Comparison of ENCODE assay signal across 8 cellular contexts in genomic region chr10:132163278-132163765, GRCh38. TPM values are rescaled to one million over a fixed set of nuclear protein-coding genes. Genes with fewer than 3 reads are reported as not detected.
DNase-seq lines count a peak whose midpoint lies in the region; ATAC-seq lines count a peak whose summit lies in the region.

No MANE protein-coding gene starts in this region.

- intact Hi-C loops in activated CD4-positive, alpha-beta T cell treated with anti-CD3 and anti-CD28 coated beads, Interleukin-2, amount 10 ng/mL, durations not matched to agents 24 days and 14 days (cut with micrococcal nuclease): no loop called here
- intact Hi-C loops in aorta (cut with DNase I): no loop called here

- no peak overlapping the region for H3K9ac ChIP-seq in Karpas-422 (ENCODE audit: low read length)
- no peak overlapping the region for H3K9ac ChIP-seq in iPS-20b (ENCODE audit: low read depth, low read length)

- CTCF ChIA-PET in CD8-positive, alpha-beta memory T cell (lab: Charles Lee): no interaction called here

- H3K27ac ChIP-seq in CD8-positive, alpha-beta memory T cell (ENCODE audit: low read depth, low read length): no peak overlapping the region
- H3K27ac ChIP-seq in Karpas-422 (ENCODE audit: low read length) (no peak overlapping the region), iPS-20b (ENCODE audit: low read length) (no peak overlapping the region), aorta (ENCODE audit: low read depth in 1 of 2, low read length in 2 of 2) (no peak overlapping the region)

- H3K9me3 Mint-ChIP-seq in CD8-positive, alpha-beta memory T cell: peaks cover 0 to 19% (median 6%) of the 10 kb centered on the region in 5 donors
- no peaks in the 10 kb centered on the region for H3K9me3 Mint-ChIP-seq in activated CD4-positive, alpha-beta T cell treated with anti-CD3 and anti-CD28 coated beads, Interleukin-2, amount 10 ng/mL, durations not matched to agents 24 days and 14 days

- H3K4me2 ChIP-seq in Karpas-422 (ENCODE audit: low read depth, low read length, poor library complexity, severe bottlenecking): no peak overlapping the region

- POLR2A ChIA-PET in CD8-positive, alpha-beta memory T cell (lab: Charles Lee): no interaction called here

- no peak overlapping the region for H3K4me3 Mint-ChIP-seq in CD8-positive, alpha-beta memory T cell
- no peak overlapping the region for H3K4me3 Mint-ChIP-seq in activated CD4-positive, alpha-beta T cell treated with anti-CD3 and anti-CD28 coated beads, Interleukin-2, amount 10 ng/mL, durations not matched to agents 24 days and 14 days

- no peaks in the 10 kb centered on the region for H4K20me1 ChIP-seq in Karpas-422 (ENCODE audit: insufficient read depth, low read depth, low read length)

- WGBS in aorta, 2 donors: 45 to 65% methylated on average over 16 of the region's 16 CpGs

- H3K4me3 ChIP-seq in CD8-positive, alpha-beta memory T cell (ENCODE audit: low read length): no peak overlapping the region
- H3K4me3 ChIP-seq in Karpas-422 (ENCODE audit: low read length) (no peak overlapping the region), iPS-20b (ENCODE audit: low read length) (peak overlapping the region; percentile 53; the same call in 1 of the 2 replicates), aorta (ENCODE audit: low read length in 2 of 2) (no peak overlapping the region)

- peaks cover 28% of the 10 kb centered on the region for H3K4me1 ChIP-seq in CD8-positive, alpha-beta memory T cell (ENCODE audit: insufficient read depth, low read length)
- H3K4me1 ChIP-seq in Karpas-422 (ENCODE audit: low read length) (no peaks in the 10 kb centered on the region), iPS-20b (ENCODE audit: insufficient read depth, low read length) (peaks cover 3% of the 10 kb centered on the region; the same call in 1 of the 2 replicates), aorta (ENCODE audit: control insufficient read depth in 1 of 2, insufficient read depth in 2 of 2, low read length in 2 of 2) (no peaks in the 10 kb centered on the region)

- no peaks in the 10 kb centered on the region for H3K9me2 ChIP-seq in Karpas-422 (replicated peaks; ENCODE audit: insufficient read depth, low read length)

- no peaks in the 10 kb centered on the region for H3K79me2 ChIP-seq in Karpas-422 (ENCODE audit: low read length)

- no peaks in the 10 kb centered on the region for H3K36me3 Mint-ChIP-seq in CD8-positive, alpha-beta memory T cell
- H3K36me3 Mint-ChIP-seq in activated CD4-positive, alpha-beta T cell treated with anti-CD3 and anti-CD28 coated beads, Interleukin-2, amount 10 ng/mL, durations not matched to agents 24 days and 14 days (ENCODE audit: low read depth): no peaks in the 10 kb centered on the region

- H3K9me3 ChIP-seq in CD8-positive, alpha-beta memory T cell (ENCODE audit: low read length): no peaks in the 10 kb centered on the region
- no peaks in the 10 kb centered on the region for H3K9me3 ChIP-seq in Karpas-422 (ENCODE audit: low read length)
- no peaks in the 10 kb centered on the region for H3K9me3 ChIP-seq in iPS-20b (ENCODE audit: insufficient read depth, low read depth, low read length)
- no peaks in the 10 kb centered on the region for H3K9me3 ChIP-seq in aorta (ENCODE audit: control insufficient read depth, low read length)

- ATAC-seq in GM19351 (IDR thresholded peaks at IDR 0.05; ENCODE audit: unreplicated experiment) (peak; percentile 57), aorta (ENCODE audit: low FRiP score) (peak; percentile 29), GM18520 (IDR thresholded peaks at IDR 0.05; ENCODE audit: unreplicated experiment) (no peak)

- H3K27me3 ChIP-seq in CD8-positive, alpha-beta memory T cell (ENCODE audit: insufficient read depth, low read length, poor library complexity, severe bottlenecking): no peaks in the 10 kb centered on the region
- no peaks in the 10 kb centered on the region for H3K27me3 ChIP-seq in Karpas-422 (ENCODE audit: low read length)
- H3K27me3 ChIP-seq in iPS-20b (ENCODE audit: insufficient read depth, low read length): no peaks in the 10 kb centered on the region
- H3K27me3 ChIP-seq in aorta (ENCODE audit: control insufficient read depth in 1 of 2, insufficient read depth in 2 of 2, low read length in 1 of 2): no peaks in the 10 kb centered on the region

- peak overlapping the region in 6 of 8 donors; percentile 24 to 94 (median 56) for H3K27ac Mint-ChIP-seq in CD8-positive, alpha-beta memory T cell
- peak overlapping the region; percentile 53 for H3K27ac Mint-ChIP-seq in activated CD4-positive, alpha-beta T cell treated with anti-CD3 and anti-CD28 coated beads, Interleukin-2, amount 10 ng/mL, durations not matched to agents 24 days and 14 days

- no peak overlapping the region for H2AFZ ChIP-seq in Karpas-422 (ENCODE audit: low read length)

- no peaks in the 10 kb centered on the region for H3K36me3 ChIP-seq in CD8-positive, alpha-beta memory T cell (ENCODE audit: insufficient read depth, low read length)
- H3K36me3 ChIP-seq in Karpas-422 (ENCODE audit: insufficient read depth, low read length): no peaks in the 10 kb centered on the region
- no peaks in the 10 kb centered on the region for H3K36me3 ChIP-seq in iPS-20b (ENCODE audit: insufficient read depth, low read depth, low read length)
- no peaks in the 10 kb centered on the region for H3K36me3 ChIP-seq in aorta (ENCODE audit: control insufficient read depth in 1 of 2, insufficient read depth in 2 of 2, low read length in 1 of 2)

- H3K4me1 Mint-ChIP-seq in CD8-positive, alpha-beta memory T cell: peaks cover 16 to 33% (median 31%) of the 10 kb centered on the region in 3 donors
- peaks cover 35% of the 10 kb centered on the region for H3K4me1 Mint-ChIP-seq in activated CD4-positive, alpha-beta T cell treated with anti-CD3 and anti-CD28 coated beads, Interleukin-2, amount 10 ng/mL, durations not matched to agents 24 days and 14 days

- DNase-seq in CD8-positive, alpha-beta memory T cell: peak in 3 of 5 donors; percentile 22 to 29 (median 27)
- peak; percentile 66 for DNase-seq in Karpas-422
- DNase-seq in activated CD4-positive, alpha-beta T cell treated with anti-CD3 and anti-CD28 coated beads, Interleukin-2, amount 10 ng/mL, durations not matched to agents 24 days and 14 days: peak; percentile 90
- DNase-seq in aorta: peak in 1 of 2 donors; percentile 73
- DNase-seq in putamen (ENCODE audit: low spot score): no peak

- H3K27me3 Mint-ChIP-seq in CD8-positive, alpha-beta memory T cell: peaks cover 0 to 7% of the 10 kb centered on the region in 2 donors
- no peaks in the 10 kb centered on the region for H3K27me3 Mint-ChIP-seq in activated CD4-positive, alpha-beta T cell treated with anti-CD3 and anti-CD28 coated beads, Interleukin-2, amount 10 ng/mL, durations not matched to agents 24 days and 14 days

RNA-seq across cellular contexts. Expression of gene DPYSL4, which starts 23.4 kb away (rescaled TPM):
- 1 to 10 TPM; 3.2 to 3.3 TPM for total RNA-seq in CD8-positive, alpha-beta memory T cell
- not detected for polyA plus RNA-seq in CD8-positive, alpha-beta memory T cell
- 0.11 TPM in 1 of 2 replicates, not detected in the other for total RNA-seq in Karpas-422 (2014; rRNA removed; shearing (Covaris generic); ENCODE audit: low replicate concordance)
- total RNA-seq in activated CD4-positive, alpha-beta T cell treated with anti-CD3 and anti-CD28 coated beads, Interleukin-2, amount 10 ng/mL, durations not matched to agents 24 days and 14 days: 32.5 TPM in 2 replicates
- 1 to 10 TPM in 1 of 2 donors, under 1 TPM in 1; 0.84 to 1.4 TPM for total RNA-seq in aorta
- under 1 TPM in 1 of 2 donors, not detected in 1; 0.95 TPM for polyA plus RNA-seq in aorta
